20 cellular contexts compared by ENCODE assay signal in genomic region chr2:158079672-158080071, GRCh38. TPM values are rescaled to one million over a fixed set of nuclear protein-coding genes. Genes with fewer than 3 reads are reported as not detected.
A peak's percentile ranks its signal among the peaks of the same experiment; 100 is the strongest.
DNase-seq lines count a peak whose midpoint lies in the region; ATAC-seq and TF ChIP-seq lines count a peak whose summit lies in the region.
"Had no signal": no experiment of that assay in that cellular context is flagged by ENCODE, and none has a peak within 500 bp of the region (broad histone marks: within the 10 kb centered on the region; RNA-seq: fewer than 3 reads in every experiment).

No MANE protein-coding gene starts in this region.

- WGBS in adrenal gland, 4 donors, result 43 to 58% (median 48%) methylated on average over 3 of the region's 3 CpGs

- H3K4me1 ChIP-seq in adipocyte (ENCODE audit: control insufficient read depth, insufficient read depth, low read length) (no peaks in the 10 kb centered on the region), adrenal gland (replicated peaks in 1 of 2) (no peaks in the 10 kb centered on the region), tibial artery (no peaks in the 10 kb centered on the region)
- H3K4me1 ChIP-seq: gastroesophageal sphincter, Peyer's patch, right atrium auricular region had no signal

- no peak for ATAC-seq in GM21423 (IDR thresholded peaks at IDR 0.05; ENCODE audit: unreplicated experiment)
- ATAC-seq: activated T-helper 17 cell treated with anti-CD3 and anti-CD28 coated beads, Interleukin-2, amount 50 U/mL, for 72 hours; gastroesophageal sphincter had no signal

- intact Hi-C loops in adrenal gland (cut with DNase I), result no loop called here
- intact Hi-C loops in tibial artery (cut with DNase I; ENCODE audit: low total_unique reads), result no loop called here

- no peaks in the 10 kb centered on the region for H3K27me3 ChIP-seq in adipocyte (replicated peaks; ENCODE audit: control insufficient read depth, insufficient read depth, low read length)
- H3K27me3 ChIP-seq in adrenal gland, result no peaks in the 10 kb centered on the region
- no peaks in the 10 kb centered on the region for H3K27me3 ChIP-seq in tibial artery
- H3K27me3 ChIP-seq: dorsolateral prefrontal cortex, gastroesophageal sphincter, Peyer's patch, right atrium auricular region had no signal

- H3K36me3 ChIP-seq in adipocyte (ENCODE audit: control insufficient read depth, insufficient read depth, low read length, severe bottlenecking) (no peaks in the 10 kb centered on the region), adrenal gland (replicated peaks in 1 of 2) (no peaks in the 10 kb centered on the region), tibial artery (no peaks in the 10 kb centered on the region)
- H3K36me3 ChIP-seq: gastroesophageal sphincter, Peyer's patch, right atrium auricular region had no signal

- TF ChIP-seq CTCF in adrenal gland (IDR thresholded peaks at IDR 0.05), result no peak
- no peak for TF ChIP-seq CTCF in tibial artery (IDR thresholded peaks at IDR 0.05)

- TF ChIP-seq POLR2A in adrenal gland (IDR thresholded peaks at IDR 0.05), result no peak

- no peak overlapping the region for H3K9ac ChIP-seq in adipocyte (ENCODE audit: low read length)

- H3K9me3 ChIP-seq in adipocyte (ENCODE audit: control insufficient read depth, low read length) (peaks cover 11% of the 10 kb centered on the region), adrenal gland (replicated peaks in 1 of 3) (peaks cover 0 to 7% (median 4%) of the 10 kb centered on the region in 3 donors), tibial artery (peaks cover 0 to 9% (median 5%) of the 10 kb centered on the region in 3 donors)
- H3K9me3 ChIP-seq: Peyer's patch had no signal

- H3K27ac ChIP-seq in adrenal gland (no peak overlapping the region), tibial artery (no peak overlapping the region)
- H3K27ac ChIP-seq: dorsolateral prefrontal cortex, gastroesophageal sphincter, Peyer's patch, right atrium auricular region had no signal

- DNase-seq in EL (peak; percentile 34), NCI-H226 (peak; percentile 68), adipocyte (ENCODE audit: low read depth) (peak; percentile 6), kidney glomerular epithelial cell (lab: John Stamatoyannopoulos, UW) (peak; percentile 88), UCSD-AML1 (lab: John Stamatoyannopoulos, UW; ENCODE audit: unreplicated experiment) (no peak), adrenal gland (no peak), tibial artery (no peak)
- DNase-seq: activated CD4-positive, alpha-beta T cell treated with anti-CD3 and anti-CD28 coated beads, Interleukin-2, amount 50 U/mL, for 48 hours; aorta; dorsolateral prefrontal cortex; Karpas-422; NCI-H2171; Peyer's patch; stimulated activated naive CD4-positive, alpha-beta T cell had no signal

- H3K4me3 ChIP-seq in adipocyte (ENCODE audit: low read length) (no peak overlapping the region), adrenal gland (no peak overlapping the region), tibial artery (no peak overlapping the region)
- H3K4me3 ChIP-seq: dorsolateral prefrontal cortex, gastroesophageal sphincter, Peyer's patch, right atrium auricular region had no signal

RNA-seq across cellular contexts. Expression of gene UPP2, which starts 22.0 kb away (rescaled TPM):
- total RNA-seq in adrenal gland, result under 1 TPM in 2 of 8 donors, not detected in 6; 0.14 to 0.18 TPM
- polyA plus RNA-seq in adrenal gland, result under 1 TPM; 0.05 to 0.08 (median 0.07) TPM
- total RNA-seq: activated T-helper 17 cell treated with anti-CD3 and anti-CD28 coated beads, Interleukin-2, amount 50 U/mL, for 72 hours; aorta; G401; Peyer's patch; right atrium auricular region had no signal
- polyA plus RNA-seq: aorta, BJ had no signal

Comparison
In these comparisons a context has a peak if more than half of its experiments do, and no peak if none do; other contexts are left out.
1. DNase-seq: peak in EL (single experiment), NCI-H226 (single experiment), adipocyte (single experiment) and kidney glomerular epithelial cell (single experiment); none in UCSD-AML1 (single experiment), adrenal gland (0 of 7) and tibial artery (0 of 2).